ENCODE assay signal across 12 cellular contexts in genomic region chr2:86788881-86789686, GRCh38. TPM values are rescaled to one million over a fixed set of nuclear protein-coding genes. Genes with fewer than 3 reads are reported as not detected.
DNase-seq lines count a peak whose midpoint lies in the region; ATAC-seq, FAIRE-seq and TF ChIP-seq lines count a peak whose summit lies in the region.
"Had no signal": no experiment of that assay in that cellular context is flagged by ENCODE, and none has a peak within 500 bp of the region (broad histone marks: within the 10 kb centered on the region; RNA-seq: fewer than 3 reads in every experiment).

No MANE protein-coding gene starts in this region.

- peak; percentile 14 for DNase-seq in GM12891 (ENCODE audit: insufficient read length, low spot score)
- DNase-seq in activated CD8-positive, alpha-beta memory T cell treated with anti-CD3 and anti-CD28 coated beads, Interleukin-2, amount 50 U/mL, for 48 hours = peak; percentile 85
- peak; percentile 29 for DNase-seq in left cardiac atrium
- peak; percentile 80 for DNase-seq in retina
- no peak for DNase-seq in D721Med (ENCODE audit: insufficient read length, low spot score)
- no peak for DNase-seq in GM20000 (ENCODE audit: low spot score)
- DNase-seq: activated effector memory CD4-positive, alpha-beta T cell treated with Interleukin-2 at 50 U/mL for 16 hours; DND-41; NCI-H187 had no signal

- TF ChIP-seq POLR2A in GM12891 (IDR thresholded peaks at IDR 0.05; ENCODE audit: low read depth, low read length) = no peak

- intact Hi-C loops in left cardiac atrium (cut with DNase I) = no loop called here

- TF ChIP-seq CTCF in D721Med (IDR thresholded peaks at IDR 0.05; ENCODE audit: insufficient read depth, missing control alignments) = no peak
- TF ChIP-seq CTCF in GM20000 (IDR thresholded peaks at IDR 0.05; ENCODE audit: extremely low read depth, missing control alignments) = no peak

- peak in 1 of 2 donors; percentile 18 for ATAC-seq in left cardiac atrium
- no peak for ATAC-seq in HG03175 (IDR thresholded peaks at IDR 0.05; ENCODE audit: unreplicated experiment)
- ATAC-seq in HG02884 (IDR thresholded peaks at IDR 0.05; ENCODE audit: unreplicated experiment) = no peak

- FAIRE-seq in GM12891 (lab: Jason Lieb, UNC) = no peak
- no peak for FAIRE-seq in D721Med (lab: Jason Lieb, UNC)
- FAIRE-seq: pancreas had no signal

TF ChIP-seq in GM12891, 5 proteins besides CTCF, POLR2A, EP300 and RAD21:
- no peak for TF ChIP-seq POU2F2 (IDR thresholded peaks at IDR 0.05; ENCODE audit: low read depth, low read length)
- no peak for TF ChIP-seq PAX5 (IDR thresholded peaks at IDR 0.05; ENCODE audit: insufficient read depth, low read length, severe bottlenecking)
- no peak for TF ChIP-seq TAF1 (IDR thresholded peaks at IDR 0.05; ENCODE audit: low read depth, low read length)
- no peak for TF ChIP-seq POLR2AphosphoS5 (IDR thresholded peaks at IDR 0.05; ENCODE audit: low read depth, low read length)
- no peak for TF ChIP-seq SPI1 (IDR thresholded peaks at IDR 0.05; ENCODE audit: low read depth, low read length)

RNA-seq across cellular contexts. Expression of gene CD8A, which starts 1.6 kb away (rescaled TPM):
- 0.05 TPM for polyA plus RNA-seq in GM12891 (2012; ENCODE audit: low read depth, missing spikeins)
- 1 to 10 TPM; 2.8 to 4.4 TPM for total RNA-seq in left cardiac atrium

Comparison
In these comparisons a context has a peak if more than half of its experiments do, and no peak if none do; other contexts are left out.
1. DNase-seq: peak in GM12891 (single experiment), activated CD8-positive, alpha-beta memory T cell treated with anti-CD3 and anti-CD28 coated beads, Interleukin-2, amount 50 U/mL, for 48 hours (single experiment), left cardiac atrium (single experiment) and retina (single experiment); none in D721Med (single experiment) and GM20000 (single experiment).